2 cellular contexts compared by ENCODE assay signal in genomic region chr1:210293191-210293607, GRCh38.
TF ChIP-seq lines count a peak whose summit lies in the region.

No MANE protein-coding gene starts in this region.

TF ChIP-seq in HCT116, 20 proteins besides CTCF, POLR2A, EP300 and RAD21:
- TF ChIP-seq ZFX (IDR thresholded peaks at IDR 0.05) (no peak), SIN3A (IDR thresholded peaks at IDR 0.05; ENCODE audit: low read depth) (no peak), POLR2AphosphoS5 (IDR thresholded peaks at IDR 0.05; ENCODE audit: low read depth, low read length) (no peak), ZNF274 (IDR thresholded peaks at IDR 0.05; ENCODE audit: low read depth, low read length) (no peak), REST (IDR thresholded peaks at IDR 0.05; ENCODE audit: low read depth) (no peak), JUND (IDR thresholded peaks at IDR 0.05) (no peak), ELF1 (IDR thresholded peaks at IDR 0.05; ENCODE audit: borderline replicate concordance, low read depth) (no peak), SP1 (IDR thresholded peaks at IDR 0.05; ENCODE audit: low read depth) (no peak), ZBTB33 (IDR thresholded peaks at IDR 0.05; ENCODE audit: extremely low read depth, insufficient replicate concordance, low read length) (no peak), FOSL1 (IDR thresholded peaks at IDR 0.05; ENCODE audit: low read depth) (no peak), SRF (IDR thresholded peaks at IDR 0.05; ENCODE audit: low read depth) (no peak)

TF ChIP-seq in HepG2, 621 proteins besides CTCF, POLR2A, EP300 and RAD21:
- TF ChIP-seq ZSCAN30 (CRISPR knock-in tag; IDR thresholded peaks at IDR 0.05) (no peak), TFAP4 (IDR thresholded peaks at IDR 0.05; ENCODE audit: borderline replicate concordance, low read depth) (no peak), ATF1 (CRISPR knock-in tag; IDR thresholded peaks at IDR 0.05) (no peak), TCF7 (IDR thresholded peaks at IDR 0.05; ENCODE audit: low read depth) (no peak), RFX1 (IDR thresholded peaks at IDR 0.05) (no peak), MIER2 (CRISPR knock-in tag; IDR thresholded peaks at IDR 0.05) (no peak), SETDB1 (CRISPR knock-in tag; IDR thresholded peaks at IDR 0.05; ENCODE audit: borderline replicate concordance) (no peak), ZNF652 (CRISPR knock-in tag; IDR thresholded peaks at IDR 0.05; ENCODE audit: borderline replicate concordance, low read depth) (no peak), CREB1 (IDR thresholded peaks at IDR 0.05) (no peak), CREB1 (CRISPR knock-in tag; IDR thresholded peaks at IDR 0.05) (no peak), SNAPC2 (CRISPR knock-in tag; IDR thresholded peaks at IDR 0.05) (no peak), ZNF326 (CRISPR knock-in tag; IDR thresholded peaks at IDR 0.05; ENCODE audit: borderline replicate concordance) (no peak), ZNF629 (CRISPR knock-in tag; conservative IDR thresholded peaks at IDR 0.05) (no peak)
- TF ChIP-seq, protein P1, sequence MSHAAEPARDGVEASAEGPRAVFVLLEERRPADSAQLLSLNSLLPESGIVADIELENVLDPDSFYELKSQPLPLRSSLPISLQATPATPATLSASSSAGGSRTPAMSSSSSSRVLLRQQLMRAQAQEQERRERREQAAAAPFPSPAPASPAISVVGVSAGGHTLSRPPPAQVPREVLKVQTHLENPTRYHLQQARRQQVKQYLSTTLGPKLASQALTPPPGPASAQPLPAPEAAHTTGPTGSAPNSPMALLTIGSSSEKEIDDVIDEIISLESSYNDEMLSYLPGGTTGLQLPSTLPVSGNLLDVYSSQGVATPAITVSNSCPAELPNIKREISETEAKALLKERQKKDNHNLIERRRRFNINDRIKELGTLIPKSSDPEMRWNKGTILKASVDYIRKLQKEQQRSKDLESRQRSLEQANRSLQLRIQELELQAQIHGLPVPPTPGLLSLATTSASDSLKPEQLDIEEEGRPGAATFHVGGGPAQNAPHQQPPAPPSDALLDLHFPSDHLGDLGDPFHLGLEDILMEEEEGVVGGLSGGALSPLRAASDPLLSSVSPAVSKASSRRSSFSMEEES (CRISPR knock-in tag; IDR thresholded peaks at IDR 0.05): no peak
